ENCODE assay signal across 12 cellular contexts in genomic region chr12:111431772-111432171, GRCh38. TPM values are rescaled to one million over a fixed set of nuclear protein-coding genes. Genes with fewer than 3 reads are reported as not detected.
DNase-seq lines count a peak whose midpoint lies in the region; ATAC-seq and TF ChIP-seq lines count a peak whose summit lies in the region.
"Had no signal": no experiment of that assay in that cellular context is flagged by ENCODE, and none has a peak within 500 bp of the region (broad histone marks: within the 10 kb centered on the region; RNA-seq: fewer than 3 reads in every experiment).

No MANE protein-coding gene starts in this region.

- peaks cover 100% of the 10 kb centered on the region for H3K4me1 ChIP-seq in CD8-positive, alpha-beta memory T cell (ENCODE audit: insufficient read depth, low read length)
- peaks cover 26% of the 10 kb centered on the region for H3K4me1 ChIP-seq in PC-3 (ENCODE audit: insufficient read depth, low read length)
- H3K4me1 ChIP-seq in endodermal cell (ENCODE audit: control insufficient read depth, insufficient read depth, low read length), result no peaks in the 10 kb centered on the region
- H3K4me1 ChIP-seq in parathyroid adenoma, result no peaks in the 10 kb centered on the region

- H3K36me3 Mint-ChIP-seq in CD8-positive, alpha-beta memory T cell, result peaks cover 0 to 2% (median 0%) of the 10 kb centered on the region in 3 donors
- peaks cover 2% of the 10 kb centered on the region for H3K36me3 Mint-ChIP-seq in endodermal cell (ENCODE audit: low read depth)

- H4K20me1 ChIP-seq in PC-3 (ENCODE audit: low read length), result no peaks in the 10 kb centered on the region

- H3K9me3 ChIP-seq in CD8-positive, alpha-beta memory T cell (ENCODE audit: low read length), result no peaks in the 10 kb centered on the region
- H3K9me3 ChIP-seq in PC-3 (ENCODE audit: low read length) (no peaks in the 10 kb centered on the region), endodermal cell (ENCODE audit: control insufficient read depth, low read length) (no peaks in the 10 kb centered on the region), parathyroid adenoma (ENCODE audit: control insufficient read depth, low read length) (no peaks in the 10 kb centered on the region)

- H3K9ac ChIP-seq in PC-3 (ENCODE audit: low read length) (no peak overlapping the region), endodermal cell (ENCODE audit: extremely low read depth, low read length, poor library complexity, severe bottlenecking) (no peak overlapping the region), parathyroid adenoma (no peak overlapping the region)

- peak overlapping the region; percentile 99 to 100 (median 100) for H3K27ac Mint-ChIP-seq in CD8-positive, alpha-beta memory T cell
- H3K27ac Mint-ChIP-seq in endodermal cell, result peak overlapping the region; percentile 77

- H3K79me2 ChIP-seq in PC-3 (ENCODE audit: low read length), result 0 out of 2 replicates have a peak, but pooled peaks cover 11% of the 10 kb centered on the region
- peaks cover under 1% of the 10 kb centered on the region for H3K79me2 ChIP-seq in parathyroid adenoma

- H3F3A ChIP-seq in PC-3 (ENCODE audit: low read length, unreplicated experiment), result no peaks in the 10 kb centered on the region

- POLR2A ChIA-PET in CD8-positive, alpha-beta memory T cell (lab: Charles Lee), result interaction anchor here (0.8 to 3.6 kb wide), 5 partner anchors 10 to 28 kb away, joined by 3 to 24 read pairs (median 5); no protein-coding TSS in a partner anchor
- POLR2A ChIA-PET in PC-3 (lab: Charles Lee; ENCODE audit: unreplicated experiment), result no interaction called here

- 89 to 94% methylated on average over 3 to 6 of the region's 6 CpGs for WGBS in endodermal cell (ENCODE audit: insufficient coverage in 1 of 2, insufficient read length in 1 of 2), 2 experiments

- CTCF ChIA-PET in CD8-positive, alpha-beta memory T cell (lab: Charles Lee), result interaction anchor here (1.1 to 7.4 kb wide), 5 partner anchors 8 to 35 kb away, joined by 5 to 69 read pairs (median 8); no protein-coding TSS in a partner anchor
- CTCF ChIA-PET in PC-3 (lab: Charles Lee), result no interaction called here

- H3K4me3 Mint-ChIP-seq in CD8-positive, alpha-beta memory T cell, result peak overlapping the region; percentile 64 to 92 (median 78)
- no peak overlapping the region for H3K4me3 Mint-ChIP-seq in endodermal cell

- TF ChIP-seq CTCF in PC-3 (conservative IDR thresholded peaks at IDR 0.05; ENCODE audit: low read depth, low read length), result no peak
- TF ChIP-seq CTCF in endodermal cell (conservative IDR thresholded peaks at IDR 0.05), result no peak
- TF ChIP-seq CTCF in parathyroid adenoma (IDR thresholded peaks at IDR 0.05), result no peak

- H3K4me2 ChIP-seq in PC-3 (ENCODE audit: low read length), result no peak overlapping the region
- H3K4me2 ChIP-seq in parathyroid adenoma (ENCODE audit: low read length), result no peak overlapping the region

- peak overlapping the region; percentile 34 for H3K4me3 ChIP-seq in CD8-positive, alpha-beta memory T cell (ENCODE audit: low read length)
- H3K4me3 ChIP-seq in PC-3 (ENCODE audit: low read length) (no peak overlapping the region), endodermal cell (ENCODE audit: low read length) (no peak overlapping the region), parathyroid adenoma (ENCODE audit: low read depth, low read length) (no peak overlapping the region)

- H3K36me3 ChIP-seq in CD8-positive, alpha-beta memory T cell (ENCODE audit: insufficient read depth, low read length), result no peaks in the 10 kb centered on the region
- no peaks in the 10 kb centered on the region for H3K36me3 ChIP-seq in PC-3 (ENCODE audit: low read depth, low read length)
- peaks cover under 1% of the 10 kb centered on the region for H3K36me3 ChIP-seq in endodermal cell (ENCODE audit: control insufficient read depth, insufficient read depth, low read length)
- H3K36me3 ChIP-seq in parathyroid adenoma (ENCODE audit: control insufficient read depth, insufficient read depth, low read length), result no peaks in the 10 kb centered on the region

- no peaks in the 10 kb centered on the region for H3K9me2 ChIP-seq in PC-3 (replicated peaks; ENCODE audit: low read length)

- H3K9me3 Mint-ChIP-seq in CD8-positive, alpha-beta memory T cell, result no peaks in the 10 kb centered on the region
- H3K9me3 Mint-ChIP-seq in endodermal cell, result no peaks in the 10 kb centered on the region

- no TSS peak for BruUV-seq in PC-3 (replicated peaks; lab: Mats Ljungman, UMichigan)

- ATAC-seq in PC-3, result no peak
- ATAC-seq in HG03342 (IDR thresholded peaks at IDR 0.05; ENCODE audit: unreplicated experiment), result no peak
- no peak for ATAC-seq in GM18511 (IDR thresholded peaks at IDR 0.05; ENCODE audit: unreplicated experiment)
- ATAC-seq in GM21825 (IDR thresholded peaks at IDR 0.05; ENCODE audit: unreplicated experiment), result no peak

- H2AFZ ChIP-seq in PC-3 (ENCODE audit: low read length) (no peak overlapping the region), parathyroid adenoma (no peak overlapping the region)

- no peak overlapping the region for H3K27ac ChIP-seq in CD8-positive, alpha-beta memory T cell (ENCODE audit: low read depth, low read length)
- H3K27ac ChIP-seq in PC-3 (ENCODE audit: low read length) (peak overlapping the region; percentile 23; the same call in 1 of the 2 replicates), endodermal cell (ENCODE audit: low read depth, low read length) (no peak overlapping the region), parathyroid adenoma (peak overlapping the region; percentile 48)

- intact Hi-C loops in PC-3 (cut with micrococcal nuclease), result no loop called here

- DNase-seq in CD8-positive, alpha-beta memory T cell, result no peak
- DNase-seq in PC-3, result no peak
- no peak for DNase-seq in endodermal cell
- DNase-seq in SIG-M5 (lab: John Stamatoyannopoulos, UW), result no peak
- DNase-seq: activated CD4-positive, alpha-beta T cell treated with anti-CD3 and anti-CD28 coated beads for 48 hours; central memory CD4-positive, alpha-beta T cell; DND-41; NCI-H1436 had no signal

- H3K27me3 Mint-ChIP-seq in CD8-positive, alpha-beta memory T cell, result peaks cover 0 to 1% of the 10 kb centered on the region in 2 donors
- H3K27me3 Mint-ChIP-seq in endodermal cell (ENCODE audit: insufficient read depth), result no peaks in the 10 kb centered on the region

- peaks cover 85 to 98% (median 90%) of the 10 kb centered on the region in 3 donors for H3K4me1 Mint-ChIP-seq in CD8-positive, alpha-beta memory T cell
- H3K4me1 Mint-ChIP-seq in endodermal cell, result peaks cover 30% of the 10 kb centered on the region

- no peaks in the 10 kb centered on the region for H3K27me3 ChIP-seq in CD8-positive, alpha-beta memory T cell (ENCODE audit: insufficient read depth, low read length, poor library complexity, severe bottlenecking)
- H3K27me3 ChIP-seq in PC-3 (ENCODE audit: low read length) (no peaks in the 10 kb centered on the region), endodermal cell (ENCODE audit: control insufficient read depth, insufficient read depth, low read length, poor library complexity, severe bottlenecking) (no peaks in the 10 kb centered on the region), parathyroid adenoma (ENCODE audit: control insufficient read depth, insufficient read depth, low read length) (no peaks in the 10 kb centered on the region)

RNA-seq across cellular contexts. Expression of gene SH2B3, which starts 26.0 kb away (rescaled TPM):
- 10 to 100 TPM; 46.8 to 48.9 TPM for total RNA-seq in CD8-positive, alpha-beta memory T cell
- 11.1 TPM for polyA plus RNA-seq in CD8-positive, alpha-beta memory T cell
- total RNA-seq in PC-3 (2014; rRNA removed), result 12.9 and 34.6 TPM in 2 replicates
- 1 to 10 TPM; 6.8 to 6.9 TPM for total RNA-seq in endodermal cell
- polyA plus RNA-seq in endodermal cell (2013, experiment 1 of 2), result 6.2 TPM
- 5.0 TPM for polyA plus RNA-seq in endodermal cell (2013, experiment 2 of 2)

Comparison
In these comparisons a context has a peak if more than half of its experiments do, and no peak if none do; other contexts are left out.
1. H3K27ac ChIP-seq: peak in PC-3 (single experiment) and parathyroid adenoma (single experiment); none in CD8-positive, alpha-beta memory T cell (single experiment) and endodermal cell (single experiment).